22 cellular contexts compared by ENCODE assay signal in genomic region chr2:31312898-31313297, GRCh38.
A peak's percentile ranks its signal among the peaks of the same experiment; 100 is the strongest.
DNase-seq lines count a peak whose midpoint lies in the region; ATAC-seq and TF ChIP-seq lines count a peak whose summit lies in the region.
"Had no signal": no experiment of that assay in that cellular context is flagged by ENCODE, and none has a peak within 500 bp of the region (broad histone marks: within the 10 kb centered on the region; RNA-seq: fewer than 3 reads in every experiment).

No MANE protein-coding gene starts in this region.

- no peak for ATAC-seq in HG03571 (IDR thresholded peaks at IDR 0.05; ENCODE audit: unreplicated experiment)
- ATAC-seq in upper lobe of right lung: no peak
- ATAC-seq: left colon; naive thymus-derived CD8-positive, alpha-beta T cell; stimulated activated naive CD8-positive, alpha-beta T cell treated with anti-CD3 and anti-CD28 coated beads, Interleukin-15, amount 100 ng/mL, for 72 hours had no signal

- no peaks in the 10 kb centered on the region for H3K27me3 ChIP-seq in upper lobe of right lung
- H3K27me3 ChIP-seq: ovary had no signal

- no peak overlapping the region for H3K27ac Mint-ChIP-seq in activated CD4-positive, alpha-beta memory T cell treated with anti-CD3 and anti-CD28 coated beads, Interleukin-2, amount 10 ng/mL, durations not matched to agents 7 days and 5 days
- H3K27ac Mint-ChIP-seq: activated CD4-positive, alpha-beta memory T cell treated with anti-CD3 and anti-CD28 coated beads for 36 hours; brain; CD4-positive, alpha-beta T cell; naive thymus-derived CD8-positive, alpha-beta T cell; stimulated activated naive CD8-positive, alpha-beta T cell treated with anti-CD3 and anti-CD28 coated beads, Interleukin-15, amount 100 ng/mL, for 72 hours had no signal

- H3K4me3 Mint-ChIP-seq in activated CD4-positive, alpha-beta memory T cell treated with anti-CD3 and anti-CD28 coated beads, Interleukin-2, amount 10 ng/mL, durations not matched to agents 7 days and 5 days: no peak overlapping the region
- H3K4me3 Mint-ChIP-seq: activated CD4-positive, alpha-beta memory T cell treated with anti-CD3 and anti-CD28 coated beads for 36 hours; brain; CD4-positive, alpha-beta T cell; naive thymus-derived CD8-positive, alpha-beta T cell; stimulated activated naive CD8-positive, alpha-beta T cell treated with anti-CD3 and anti-CD28 coated beads, Interleukin-15, amount 100 ng/mL, for 72 hours had no signal

- no peak for TF ChIP-seq CTCF in fibroblast of the aortic adventitia (IDR thresholded peaks at IDR 0.05; ENCODE audit: insufficient read depth, low read length)
- TF ChIP-seq CTCF in upper lobe of right lung (IDR thresholded peaks at IDR 0.05): no peak

- peaks cover 27% of the 10 kb centered on the region for H3K27me3 Mint-ChIP-seq in activated CD4-positive, alpha-beta memory T cell treated with anti-CD3 and anti-CD28 coated beads, Interleukin-2, amount 10 ng/mL, durations not matched to agents 7 days and 5 days
- H3K27me3 Mint-ChIP-seq: CD4-positive, alpha-beta T cell had no signal

- intact Hi-C loops in upper lobe of right lung (cut with DNase I): no loop called here

- H3K36me3 ChIP-seq in upper lobe of right lung: no peaks in the 10 kb centered on the region
- H3K36me3 ChIP-seq: ovary had no signal

- H3K27ac ChIP-seq in upper lobe of right lung: no peak overlapping the region
- H3K27ac ChIP-seq: ovary had no signal

- H3K9me3 Mint-ChIP-seq in activated CD4-positive, alpha-beta memory T cell treated with anti-CD3 and anti-CD28 coated beads, Interleukin-2, amount 10 ng/mL, durations not matched to agents 7 days and 5 days: peaks cover 3% of the 10 kb centered on the region

- no peaks in the 10 kb centered on the region for H3K36me3 Mint-ChIP-seq in activated CD4-positive, alpha-beta memory T cell treated with anti-CD3 and anti-CD28 coated beads, Interleukin-2, amount 10 ng/mL, durations not matched to agents 7 days and 5 days (ENCODE audit: low read depth)
- H3K36me3 Mint-ChIP-seq: activated CD4-positive, alpha-beta memory T cell treated with anti-CD3 and anti-CD28 coated beads for 36 hours; brain had no signal

- DNase-seq in A172 (ENCODE audit: low spot score): peak; percentile 54
- peak; percentile 63 for DNase-seq in EH (ENCODE audit: low read depth)
- peak; percentile 88 for DNase-seq in amniotic epithelial cell (ENCODE audit: low read depth)
- peak; percentile 35 for DNase-seq in fibroblast of the aortic adventitia (ENCODE audit: low read depth)
- no peak for DNase-seq in activated CD4-positive, alpha-beta memory T cell treated with anti-CD3 and anti-CD28 coated beads, Interleukin-2, amount 10 ng/mL, durations not matched to agents 7 days and 5 days
- DNase-seq in stimulated activated CD4-positive, alpha-beta T cell treated with anti-CD3 and anti-CD28 coated beads, Interleukin-2, amount 100 ng/mL, for 24 hours: no peak
- no peak for DNase-seq in upper lobe of right lung
- DNase-seq: ACHN; activated CD4-positive, alpha-beta memory T cell treated with anti-CD3 and anti-CD28 coated beads for 36 hours; activated naive CD4-positive, alpha-beta T cell treated with anti-CD3 and anti-CD28 coated beads, Interleukin-2, amount 50 U/mL, for 16 hours; CD4-positive, alpha-beta T cell; GOT3; left colon; naive thymus-derived CD8-positive, alpha-beta T cell; NCI-H1048; NCI-H2081 treated with DMSO at 0.1 percent for 48 hours; NCI-H510A; ovary; stimulated activated CD4-positive, alpha-beta T cell treated with anti-CD3 and anti-CD28 coated beads, Interleukin-1b, Interleukin-23, amount 100 ng/mL, for 48 hours; stimulated activated naive CD8-positive, alpha-beta T cell treated with anti-CD3 and anti-CD28 coated beads, Interleukin-15, amount 100 ng/mL, for 72 hours had no signal

- H3K4me1 ChIP-seq in upper lobe of right lung: peaks cover 2% of the 10 kb centered on the region

- H3K9me3 ChIP-seq in upper lobe of right lung: no peaks in the 10 kb centered on the region
- H3K9me3 ChIP-seq: ovary had no signal

- CTCF ChIA-PET in activated CD4-positive, alpha-beta memory T cell treated with anti-CD3 and anti-CD28 coated beads, Interleukin-2, amount 10 ng/mL, durations not matched to agents 7 days and 5 days (lab: Charles Lee): interaction anchor here (0.9 kb wide), 1 partner anchor 11 kb away, joined by 4 read pairs; no protein-coding TSS in a partner anchor

- POLR2A ChIA-PET in activated CD4-positive, alpha-beta memory T cell treated with anti-CD3 and anti-CD28 coated beads, Interleukin-2, amount 10 ng/mL, durations not matched to agents 7 days and 5 days (lab: Charles Lee): interaction anchor here (1.1 kb wide), 1 partner anchor 11 kb away, joined by 3 read pairs; no protein-coding TSS in a partner anchor

- H3K4me1 Mint-ChIP-seq in activated CD4-positive, alpha-beta memory T cell treated with anti-CD3 and anti-CD28 coated beads, Interleukin-2, amount 10 ng/mL, durations not matched to agents 7 days and 5 days: peaks cover 13% of the 10 kb centered on the region

- H3K4me3 ChIP-seq in fibroblast of the aortic adventitia (ENCODE audit: low read depth, low read length) (no peak overlapping the region), upper lobe of right lung (no peak overlapping the region)
- H3K4me3 ChIP-seq: ovary had no signal

Comparison
In these comparisons a context has a peak if more than half of its experiments do, and no peak if none do; other contexts are left out.
1. DNase-seq: peak in A172 (single experiment), EH (single experiment), amniotic epithelial cell (single experiment) and fibroblast of the aortic adventitia (single experiment); none in activated CD4-positive, alpha-beta memory T cell treated with anti-CD3 and anti-CD28 coated beads, Interleukin-2, amount 10 ng/mL, durations not matched to agents 7 days and 5 days (single experiment), stimulated activated CD4-positive, alpha-beta T cell treated with anti-CD3 and anti-CD28 coated beads, Interleukin-2, amount 100 ng/mL, for 24 hours (0 of 2) and upper lobe of right lung (single experiment).